In the genomic region with DNA sequence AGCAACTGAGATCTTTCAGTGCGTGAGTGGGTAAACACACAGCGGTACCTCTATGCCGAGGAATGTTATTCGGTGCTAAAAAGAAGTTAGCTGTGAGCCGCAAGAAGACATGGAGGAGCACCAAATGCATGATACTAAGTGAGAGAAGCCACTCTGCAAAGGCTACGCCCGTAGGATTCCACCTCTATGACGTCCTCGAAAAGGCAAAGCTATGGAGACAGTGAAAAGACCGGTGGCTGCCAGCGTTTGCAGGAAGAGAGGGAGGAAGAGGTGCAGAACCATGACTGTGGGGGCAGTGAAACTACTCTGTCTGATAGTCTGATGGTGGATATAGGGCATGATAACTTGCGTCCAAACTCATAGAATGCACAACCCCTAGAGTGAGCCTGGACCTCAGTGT, we compare ENCODE assay signal across 31 cellular contexts. TPM values are rescaled to one million over a fixed set of nuclear protein-coding genes. Genes with fewer than 3 reads are reported as not detected.
"Had no signal": no experiment of that assay in that cellular context is flagged by ENCODE, and none has a peak within 500 bp of the region (broad histone marks: within the 10 kb centered on the region; RNA-seq: fewer than 3 reads in every experiment).

No MANE protein-coding gene starts in this region.

- H3K4me3 ChIP-seq: colonic mucosa, esophagus squamous epithelium, gastrocnemius medialis, heart right ventricle, left ventricle myocardium inferior, lower lobe of right lung had no signal

- DNase-seq: colonic mucosa; cortex of kidney; effector CD8-positive, alpha-beta T cell; effector memory CD8-positive, alpha-beta T cell; endodermal cell; erythroblast; esophagus squamous epithelium; foreskin fibroblast; foreskin melanocyte; gastrocnemius medialis; glutamatergic neuron; head of caudate nucleus; heart right ventricle; hippocampal formation; islet precursor cell; kidney; kidney glomerular epithelial cell; left ventricle myocardium inferior; lower lobe of right lung; mesendoderm; midbrain; naive thymus-derived CD4-positive, alpha-beta T cell had no signal

- ATAC-seq: effector memory CD8-positive, alpha-beta T cell; esophagus mucosa; gastrocnemius medialis; left colon; left lobe of liver; lower lobe of right lung; naive thymus-derived CD4-positive, alpha-beta T cell had no signal

- H3K36me3 ChIP-seq: colonic mucosa, esophagus squamous epithelium, gastrocnemius medialis, heart right ventricle, left ventricle myocardium inferior, lower lobe of right lung had no signal

- H3K9me3 ChIP-seq: colonic mucosa, esophagus squamous epithelium, gastrocnemius medialis, heart right ventricle, left ventricle myocardium inferior, lower lobe of right lung had no signal

- H3K4me1 ChIP-seq: colonic mucosa, lower lobe of right lung had no signal

- H3K27ac ChIP-seq: colonic mucosa, epithelial cell of prostate, lower lobe of right lung had no signal

- H3K27me3 ChIP-seq: colonic mucosa, gastrocnemius medialis had no signal

RNA-seq across cellular contexts. Expression of a gene that starts 28.7 kb away (rescaled TPM):
- total RNA-seq: mononuclear cell had no signal
- polyA plus RNA-seq: naive thymus-derived CD4-positive, alpha-beta T cell had no signal

RNA-seq across cellular contexts. Expression of a gene that starts 50.5 kb away (rescaled TPM):
- total RNA-seq: dermis microvascular lymphatic vessel endothelial cell; endodermal cell; esophagus mucosa; esophagus squamous epithelium; gastrocnemius medialis; glomerular endothelial cell; kidney; left lobe of liver; left ventricle myocardium inferior; lower leg skin; lower lobe of right lung; lung microvascular endothelial cell; mononuclear cell; naive thymus-derived CD4-positive, alpha-beta T cell had no signal
- polyA plus RNA-seq: naive thymus-derived CD4-positive, alpha-beta T cell had no signal
